ENCODE assay signal across 8 cellular contexts in genomic region chr15:92902020-92902419, GRCh38. TPM values are rescaled to one million over a fixed set of nuclear protein-coding genes. Genes with fewer than 3 reads are reported as not detected.
DNase-seq lines count a peak whose midpoint lies in the region; ATAC-seq and TF ChIP-seq lines count a peak whose summit lies in the region.

No MANE protein-coding gene starts in this region.

- DNase-seq in BJ (ENCODE audit: low read depth) (no peak), LNCaP clone FGC (ENCODE audit: low read depth) (no peak), coronary artery (ENCODE audit: low spot score) (no peak), NCI-H128 (lab: John Stamatoyannopoulos, UW; ENCODE audit: unreplicated experiment) (no peak), CD1c-positive myeloid dendritic cell (ENCODE audit: extremely low spot score) (no peak)
- no peak for DNase-seq in naive thymus-derived CD8-positive, alpha-beta T cell
- no peak for DNase-seq in activated CD8-positive, alpha-beta memory T cell treated with anti-CD3 and anti-CD28 coated beads for 24 hours

- POLR2A ChIA-PET in BJ (lab: Charles Lee) = interaction anchor here (0.6 to 1.4 kb wide), 4 partner anchors 20 to 98 kb away, joined by 3 to 5 read pairs (median 4); no protein-coding TSS in a partner anchor
- POLR2A ChIA-PET in naive thymus-derived CD8-positive, alpha-beta T cell (lab: Charles Lee) = interaction anchor here (2.4 to 11.6 kb wide), 6 partner anchors 13 to 105 kb away, joined by 8 to 659 read pairs (median 139); no protein-coding TSS in a partner anchor

- peaks cover 14 to 59% (median 42%) of the 10 kb centered on the region in 3 donors for H3K36me3 Mint-ChIP-seq in naive thymus-derived CD8-positive, alpha-beta T cell

- peaks cover 26 to 71% (median 57%) of the 10 kb centered on the region in 4 donors for H3K4me1 Mint-ChIP-seq in naive thymus-derived CD8-positive, alpha-beta T cell

- peak overlapping the region in 9 of 10 donors; percentile 56 to 100 (median 96) for H3K27ac Mint-ChIP-seq in naive thymus-derived CD8-positive, alpha-beta T cell

- no peak for ATAC-seq in naive thymus-derived CD8-positive, alpha-beta T cell
- no peak for ATAC-seq in GM19328 (IDR thresholded peaks at IDR 0.05; ENCODE audit: unreplicated experiment)

- peaks cover 0 to 12% (median 3%) of the 10 kb centered on the region in 9 donors for H3K9me3 Mint-ChIP-seq in naive thymus-derived CD8-positive, alpha-beta T cell

- peak overlapping the region; percentile 83 to 99 (median 97) for H3K4me3 Mint-ChIP-seq in naive thymus-derived CD8-positive, alpha-beta T cell

- H3K27me3 Mint-ChIP-seq in naive thymus-derived CD8-positive, alpha-beta T cell = no peaks in the 10 kb centered on the region

- H3K27me3 ChIP-seq in BJ (ENCODE audit: control insufficient read depth, insufficient read depth, low read length) = no peaks in the 10 kb centered on the region

- H3K4me3 ChIP-seq in BJ (ENCODE audit: low read depth, low read length) = peak overlapping the region; percentile 57
- H3K4me3 ChIP-seq in LNCaP clone FGC (ENCODE audit: low read depth, low read length) = peak overlapping the region; percentile 61
- peak overlapping the region; percentile 73 for H3K4me3 ChIP-seq in coronary artery

- H3K27ac ChIP-seq in coronary artery = peak overlapping the region; percentile 91 to 98

- no peak for TF ChIP-seq CTCF in BJ (IDR thresholded peaks at IDR 0.05; ENCODE audit: insufficient read depth, low read depth, low read length)
- no peak for TF ChIP-seq CTCF in LNCaP clone FGC (IDR thresholded peaks at IDR 0.05; ENCODE audit: control insufficient read depth, extremely low read depth, insufficient read depth)
- TF ChIP-seq CTCF in coronary artery (IDR thresholded peaks at IDR 0.05) = no peak

- no peaks in the 10 kb centered on the region for H3K36me3 ChIP-seq in BJ (ENCODE audit: control insufficient read depth, insufficient read depth, low read length)

- CTCF ChIA-PET in BJ (lab: Yijun Ruan, JAX) = interaction anchor here (1.0 to 2.9 kb wide), 3 partner anchors 17 to 93 kb away, joined by 3 to 13 read pairs (median 3); no protein-coding TSS in a partner anchor

RNA-seq across cellular contexts. Expression of gene CHD2, which starts 1.9 kb away (rescaled TPM):
- polyA plus RNA-seq in BJ (2011; rRNA removed) = 38.2 and 47.3 TPM in 2 replicates
- polyA minus RNA-seq in BJ (2011; rRNA and poly(A)+ RNA removed) = 59.7 and 67.5 TPM in 2 replicates
- 100 to 1,000 TPM; 415 to 427 TPM for total RNA-seq in naive thymus-derived CD8-positive, alpha-beta T cell
- polyA plus RNA-seq in naive thymus-derived CD8-positive, alpha-beta T cell = 100 to 1,000 TPM in 1 of 3 donors, 10 to 100 TPM in 2; 53.1 to 101 (median 68.1) TPM
